In the genomic region with DNA sequence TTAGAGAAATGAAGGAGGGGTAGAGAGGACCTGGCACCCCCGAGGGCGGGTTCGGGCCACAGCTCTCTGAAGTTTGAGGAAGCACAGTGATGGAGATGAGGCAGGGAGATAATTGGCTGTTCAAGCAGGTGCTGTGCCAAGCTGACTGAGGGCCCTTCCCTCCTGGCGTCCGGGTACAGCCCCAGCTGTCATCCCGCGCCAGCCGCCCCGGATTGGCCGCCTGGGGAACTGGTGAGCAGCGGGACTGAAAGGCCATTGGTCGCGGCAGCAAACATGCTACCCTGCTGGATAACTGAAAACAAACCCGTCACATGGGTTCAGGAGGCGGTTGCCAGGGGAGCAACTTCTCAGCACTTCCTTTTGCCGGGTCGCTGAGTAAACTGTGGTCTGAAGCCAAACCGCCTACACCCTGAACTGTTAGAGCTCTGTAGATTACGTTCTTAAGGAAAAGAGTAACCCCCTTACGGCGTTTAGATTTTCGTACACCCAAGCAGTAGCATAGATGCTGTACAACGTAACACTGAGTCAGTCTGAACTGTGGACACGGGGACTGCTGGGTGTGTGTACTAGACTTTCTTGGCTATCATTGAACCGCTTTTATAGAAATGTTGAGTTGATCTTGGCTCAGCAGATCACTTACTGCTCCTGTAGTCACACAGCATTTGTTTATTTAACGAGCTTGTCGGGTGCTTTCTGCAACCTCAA, we compare ENCODE assay signal across 8 cellular contexts. TPM values are rescaled to one million over a fixed set of nuclear protein-coding genes. Genes with fewer than 3 reads are reported as not detected.
DNase-seq lines count a peak whose midpoint lies in the region; ATAC-seq, FAIRE-seq and TF ChIP-seq lines count a peak whose summit lies in the region.

No MANE protein-coding gene starts in this region.

- H3K36me3 ChIP-seq in WERI-Rb-1 = peaks cover 13% of the 10 kb centered on the region
- H3K36me3 ChIP-seq in bronchial epithelial cell (ENCODE audit: control insufficient read depth, insufficient read depth, low read length) = peaks cover 7% of the 10 kb centered on the region

- H3K9me3 ChIP-seq in WERI-Rb-1 (ENCODE audit: severe bottlenecking) = peaks cover 6% of the 10 kb centered on the region

- H3K27ac ChIP-seq in WERI-Rb-1 = peak overlapping the region; percentile 83
- peak overlapping the region in 20 of 21 experiments; percentile 46 to 98 (median 94) for H3K27ac ChIP-seq in skin epidermis

- ATAC-seq in GM18873 (IDR thresholded peaks at IDR 0.05; ENCODE audit: low FRiP score, unreplicated experiment) = peak; percentile 77
- ATAC-seq in HG03135 (IDR thresholded peaks at IDR 0.05; ENCODE audit: unreplicated experiment) = peak; percentile 67

- H3K4me3 ChIP-seq in WERI-Rb-1 (ENCODE audit: low read depth, low read length) = peak overlapping the region; percentile 59
- H3K4me3 ChIP-seq in bronchial epithelial cell (ENCODE audit: low read depth, low read length) = peak overlapping the region; percentile 60
- peak overlapping the region; percentile 55 to 95 (median 90) for H3K4me3 ChIP-seq in skin epidermis

- no peak for FAIRE-seq in bronchial epithelial cell (lab: Jason Lieb, UNC)

- peak; percentile 98 for DNase-seq in ACHN
- DNase-seq in NCI-H2196 treated with DMSO at 0.1 percent for 48 hours (lab: John Stamatoyannopoulos, UW; ENCODE audit: unreplicated experiment) = peak; percentile 75
- DNase-seq in WERI-Rb-1 = peak; percentile 93
- DNase-seq in bronchial epithelial cell (ENCODE audit: low read depth) = peak; percentile 88
- DNase-seq in iPS-NIHi11 (ENCODE audit: low spot score) = peak; percentile 94

- TF ChIP-seq CTCF in WERI-Rb-1 (IDR thresholded peaks at IDR 0.05; ENCODE audit: low read depth, low read length) (no peak), bronchial epithelial cell (IDR thresholded peaks at IDR 0.05; ENCODE audit: insufficient read depth, low read length, severe bottlenecking) (no peak)

- in situ Hi-C loops in ACHN (cut with HindIII; ENCODE audit: low pct_ligation_motif_present, low pct_unique_long_range_greater_than_20kb, low sequenced_read_pairs) = no loop called here

- H3K27me3 ChIP-seq in WERI-Rb-1 (ENCODE audit: insufficient read depth, low read depth, severe bottlenecking) (no peaks in the 10 kb centered on the region), bronchial epithelial cell (ENCODE audit: control insufficient read depth, insufficient read depth, low read length) (no peaks in the 10 kb centered on the region)

RNA-seq across cellular contexts. Expression of gene INSIG1, which starts 1.3 kb away (rescaled TPM):
- total RNA-seq in bronchial epithelial cell = 14.2 and 36.6 TPM in 2 replicates

Comparison
In these comparisons a context has a peak if more than half of its experiments do, and no peak if none do; other contexts are left out.
1. Peak in every context shown above with its lines: DNase-seq, ATAC-seq, H3K4me3 ChIP-seq and H3K27ac ChIP-seq.